Comparison of ENCODE assay signal across 22 cellular contexts in the genomic region with DNA sequence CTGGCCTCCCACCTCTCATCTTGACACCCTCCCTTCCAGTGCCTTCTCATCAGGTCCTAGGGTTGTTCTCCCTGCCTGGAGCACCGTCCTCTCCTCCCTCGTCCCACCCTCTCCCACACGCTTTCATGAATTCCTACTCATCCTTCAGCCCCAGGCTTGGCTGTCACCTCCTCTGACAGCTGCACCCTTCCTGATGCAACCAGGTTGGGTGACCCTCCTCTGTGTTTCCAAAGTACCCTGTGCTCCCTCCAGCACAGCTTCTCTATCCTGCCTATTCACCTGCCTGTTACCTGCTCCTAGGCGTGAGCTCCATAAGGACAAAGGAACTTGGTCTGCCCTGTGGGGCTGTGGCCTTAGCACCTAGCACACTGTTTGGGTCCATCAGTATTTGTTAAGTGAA. TPM values are rescaled to one million over a fixed set of nuclear protein-coding genes. Genes with fewer than 3 reads are reported as not detected.
DNase-seq lines count a peak whose midpoint lies in the region; ATAC-seq and TF ChIP-seq lines count a peak whose summit lies in the region.
"Had no signal": no experiment of that assay in that cellular context is flagged by ENCODE, and none has a peak within 500 bp of the region (broad histone marks: within the 10 kb centered on the region; RNA-seq: fewer than 3 reads in every experiment).

No MANE protein-coding gene starts in this region.

- H3K4me3 Mint-ChIP-seq in CD4-positive, alpha-beta T cell = no peak overlapping the region
- H3K4me3 Mint-ChIP-seq in GM23338 (no peak overlapping the region), brain (no peak overlapping the region), neural progenitor cell (no peak overlapping the region)
- H3K4me3 Mint-ChIP-seq: activated CD4-positive, alpha-beta T cell treated with anti-CD3 and anti-CD28 coated beads, Interleukin-2, amount 10 ng/mL, durations not matched to agents 7 days and 5 days had no signal

- H3K4me2 ChIP-seq in GM23338 (no peak overlapping the region), neural progenitor cell (no peak overlapping the region)
- H3K4me2 ChIP-seq: PC-9 had no signal

- intact Hi-C loops in CD4-positive, alpha-beta T cell (cut with DNase I, micrococcal nuclease) = no loop called here

- POLR2A ChIA-PET in CD4-positive, alpha-beta T cell (lab: Charles Lee) = no interaction called here

- H3K27ac ChIP-seq in CD4-positive, alpha-beta T cell (ENCODE audit: low read depth, low read length) = no peak overlapping the region
- H3K27ac ChIP-seq in GM23338 (ENCODE audit: low read depth) = no peak overlapping the region
- no peak overlapping the region for H3K27ac ChIP-seq in neural progenitor cell
- H3K27ac ChIP-seq: left lung, parathyroid adenoma, PC-9, SK-N-MC, vagina had no signal

- no peak for ATAC-seq in CD4-positive, alpha-beta T cell (ENCODE audit: poor library complexity)
- ATAC-seq in GM23338 (no peak), HG02798 (IDR thresholded peaks at IDR 0.05; ENCODE audit: poor library complexity, unreplicated experiment) (no peak), HG02588 (IDR thresholded peaks at IDR 0.05; ENCODE audit: unreplicated experiment) (no peak)
- ATAC-seq: left lung had no signal

- H3K9ac ChIP-seq in neural progenitor cell = no peak overlapping the region
- H3K9ac ChIP-seq: parathyroid adenoma had no signal

- peaks cover 26% of the 10 kb centered on the region for H3K4me1 Mint-ChIP-seq in CD4-positive, alpha-beta T cell (ENCODE audit: low read depth)
- H3K4me1 Mint-ChIP-seq in GM23338 = no peaks in the 10 kb centered on the region
- peaks cover 35% of the 10 kb centered on the region for H3K4me1 Mint-ChIP-seq in brain
- no peaks in the 10 kb centered on the region for H3K4me1 Mint-ChIP-seq in neural progenitor cell

- no peaks in the 10 kb centered on the region for H3K27me3 Mint-ChIP-seq in CD4-positive, alpha-beta T cell
- H3K27me3 Mint-ChIP-seq in GM23338 (ENCODE audit: insufficient read depth, low read depth, poor library complexity) (no peaks in the 10 kb centered on the region), brain (peaks cover 2% of the 10 kb centered on the region), neural progenitor cell (ENCODE audit: insufficient read depth, low read depth) (peaks cover 4% of the 10 kb centered on the region)
- H3K27me3 Mint-ChIP-seq: activated CD4-positive, alpha-beta T cell treated with anti-CD3 and anti-CD28 coated beads, Interleukin-2, amount 10 ng/mL, durations not matched to agents 7 days and 5 days had no signal

- H3K79me2 ChIP-seq in GM23338 (replicated peaks; ENCODE audit: insufficient read depth) (0 out of 2 replicates have a peak, but pooled peaks cover 3% of the 10 kb centered on the region), neural progenitor cell (ENCODE audit: low read depth) (no peaks in the 10 kb centered on the region)
- H3K79me2 ChIP-seq: parathyroid adenoma had no signal

- no peaks in the 10 kb centered on the region for H3K9me3 Mint-ChIP-seq in CD4-positive, alpha-beta T cell
- H3K9me3 Mint-ChIP-seq in GM23338 (no peaks in the 10 kb centered on the region), brain (no peaks in the 10 kb centered on the region), neural progenitor cell (no peaks in the 10 kb centered on the region)
- H3K9me3 Mint-ChIP-seq: activated CD4-positive, alpha-beta T cell treated with anti-CD3 and anti-CD28 coated beads, Interleukin-2, amount 10 ng/mL, durations not matched to agents 7 days and 5 days had no signal

- H3K9me2 ChIP-seq in GM23338 (ENCODE audit: insufficient read depth) = no peaks in the 10 kb centered on the region

- H4K20me1 ChIP-seq in GM23338 (replicated peaks; ENCODE audit: insufficient read depth) = no peaks in the 10 kb centered on the region
- H4K20me1 ChIP-seq in neural progenitor cell (ENCODE audit: low read depth) = peaks cover 5% of the 10 kb centered on the region

- no peak for TF ChIP-seq CTCF in CD4-positive, alpha-beta T cell (IDR thresholded peaks at IDR 0.05)
- no peak for TF ChIP-seq CTCF in GM23338 (conservative IDR thresholded peaks at IDR 0.05; ENCODE audit: low read depth in 2 of 2)
- no peak for TF ChIP-seq CTCF in brain (conservative IDR thresholded peaks at IDR 0.05)
- no peak for TF ChIP-seq CTCF in neural progenitor cell (IDR thresholded peaks at IDR 0.05)

- H3K27me3 ChIP-seq in CD4-positive, alpha-beta T cell (ENCODE audit: control insufficient read depth, insufficient read depth, low read length) = no peaks in the 10 kb centered on the region
- no peaks in the 10 kb centered on the region for H3K27me3 ChIP-seq in GM23338 (ENCODE audit: insufficient read depth)
- no peaks in the 10 kb centered on the region for H3K27me3 ChIP-seq in neural progenitor cell
- H3K27me3 ChIP-seq: left lung, vagina had no signal

- H3K9me3 ChIP-seq in CD4-positive, alpha-beta T cell (ENCODE audit: control insufficient read depth, low read length) = no peaks in the 10 kb centered on the region
- no peaks in the 10 kb centered on the region for H3K9me3 ChIP-seq in neural progenitor cell (ENCODE audit: low read depth)
- H3K9me3 ChIP-seq: left lung, vagina had no signal

- H3K4me1 ChIP-seq in GM23338 (ENCODE audit: insufficient read depth) (no peaks in the 10 kb centered on the region), neural progenitor cell (no peaks in the 10 kb centered on the region)
- H3K4me1 ChIP-seq: parathyroid adenoma, vagina had no signal

- no peak for DNase-seq in CD4-positive, alpha-beta T cell
- DNase-seq in GM23338 (ENCODE audit: low spot score) = no peak
- DNase-seq in neural progenitor cell (ENCODE audit: low spot score) = no peak
- DNase-seq in T-helper 9 cell = no peak
- DNase-seq: activated CD4-positive, alpha-beta T cell treated with anti-CD3 and anti-CD28 coated beads, Interleukin-2, amount 10 ng/mL, durations not matched to agents 7 days and 5 days; amniotic stem cell; central memory CD4-positive, alpha-beta T cell; DMS153; effector CD4-positive, alpha-beta T cell; NCI-H1105 treated with DMSO at 0.1 percent for 48 hours; NCI-H2171; NCI-H774; stimulated activated CD4-positive, alpha-beta T cell treated with anti-CD3 and anti-CD28 coated beads, Interleukin-2, amount 100 ng/mL, for 48 hours had no signal

- H3K36me3 Mint-ChIP-seq in CD4-positive, alpha-beta T cell (ENCODE audit: low read depth) = peaks cover 92% of the 10 kb centered on the region
- H3K36me3 Mint-ChIP-seq in GM23338 (ENCODE audit: low read depth) (peaks cover 20% of the 10 kb centered on the region; the same call in 2 of the 3 replicates), brain (peaks cover 24% of the 10 kb centered on the region), neural progenitor cell (peaks cover 18% of the 10 kb centered on the region)

- H3K4me3 ChIP-seq in GM23338 (no peak overlapping the region), neural progenitor cell (no peak overlapping the region)
- H3K4me3 ChIP-seq: left lung, PC-9, SK-N-MC, skin epidermis, vagina had no signal

- H3F3A ChIP-seq in GM23338 (replicated peaks; ENCODE audit: low read depth) (0 out of 2 replicates have a peak, but pooled peaks cover 3% of the 10 kb centered on the region), neural progenitor cell (ENCODE audit: low read depth) (no peaks in the 10 kb centered on the region)

- H2AFZ ChIP-seq in GM23338 (no peak overlapping the region), neural progenitor cell (replicated peaks) (no peak overlapping the region)
- H2AFZ ChIP-seq: parathyroid adenoma, PC-9 had no signal

- peak overlapping the region; percentile 74 for H3K27ac Mint-ChIP-seq in CD4-positive, alpha-beta T cell
- H3K27ac Mint-ChIP-seq in GM23338 (peak overlapping the region; percentile 26; the same call in 1 of the 2 replicates), brain (peak overlapping the region; percentile 18 to 87 (median 61)), neural progenitor cell (peak overlapping the region; percentile 48)
- H3K27ac Mint-ChIP-seq: activated CD4-positive, alpha-beta T cell treated with anti-CD3 and anti-CD28 coated beads, Interleukin-2, amount 10 ng/mL, durations not matched to agents 7 days and 5 days had no signal

- H3K36me3 ChIP-seq in GM23338 (ENCODE audit: insufficient read depth) (no peaks in the 10 kb centered on the region; the same call in 1 of the 2 replicates), neural progenitor cell (no peaks in the 10 kb centered on the region)

- CTCF ChIA-PET in CD4-positive, alpha-beta T cell (lab: Charles Lee) = interaction anchor here (1.7 kb wide), 1 partner anchor 8 kb away, joined by 9 read pairs; no protein-coding TSS in a partner anchor

TF ChIP-seq in GM23338, 12 proteins besides CTCF, POLR2A, EP300 and RAD21:
- TF ChIP-seq JUNB (IDR thresholded peaks at IDR 0.05; ENCODE audit: unreplicated experiment) = no peak

RNA-seq across cellular contexts. Expression of a gene that starts 58.4 kb away (rescaled TPM):
- total RNA-seq in CD4-positive, alpha-beta T cell = 10 to 100 TPM; 87.9 to 89.9 TPM
- 80.1 and 82.6 TPM in 2 replicates for total RNA-seq in GM23338 (2014; rRNA removed; shearing (Covaris generic))
- polyA plus RNA-seq in GM23338 (2016; fragmentation: Nextera tagmentation; extraction: Ambion mirVana) (45.9 and 59.3 TPM in 2 replicates), brain (ENCODE audit: insufficient read depth, low read depth, low replicate concordance) (52.9 TPM)
- 55.2 and 127 TPM in 2 replicates for total RNA-seq in neural progenitor cell (ENCODE audit: low replicate concordance)
